17 cellular contexts compared by ENCODE assay signal in genomic region chr10:24249829-24250415, GRCh38. TPM values are rescaled to one million over a fixed set of nuclear protein-coding genes. Genes with fewer than 3 reads are reported as not detected.
DNase-seq lines count a peak whose midpoint lies in the region; ATAC-seq, FAIRE-seq and TF ChIP-seq lines count a peak whose summit lies in the region.
"Had no signal": no experiment of that assay in that cellular context is flagged by ENCODE, and none has a peak within 500 bp of the region (broad histone marks: within the 10 kb centered on the region; RNA-seq: fewer than 3 reads in every experiment).

No MANE protein-coding gene starts in this region.

- no peak overlapping the region for H3K23ac ChIP-seq in H1 (ENCODE audit: insufficient read length)

- no peaks in the 10 kb centered on the region for H3K79me1 ChIP-seq in H1 (ENCODE audit: low read depth, low read length)

- peaks cover 11% of the 10 kb centered on the region for H3F3A ChIP-seq in smooth muscle cell (ENCODE audit: low read depth)

- no peak overlapping the region for H3K18ac ChIP-seq in H1 (ENCODE audit: extremely low read depth, low read length)

- H4K91ac ChIP-seq in H1 (replicated peaks; ENCODE audit: insufficient read length, low read length) = no peak overlapping the region

- H3K4me2 ChIP-seq in H1 (ENCODE audit: insufficient read depth in 1 of 2, low read depth in 2 of 2, low read length in 2 of 2) (no peak overlapping the region; a peak in 1 of 4 replicates), smooth muscle cell (no peak overlapping the region)

- H3K23me2 ChIP-seq in H1 (ENCODE audit: low read depth, low read length) = no peaks in the 10 kb centered on the region

- TF ChIP-seq EP300 in H1 (IDR thresholded peaks at IDR 0.05; ENCODE audit: borderline replicate concordance in 1 of 2, low read depth in 2 of 2, low read length in 2 of 2) = no peak

- H2BK20ac ChIP-seq in H1 (ENCODE audit: low read length) = no peak overlapping the region

- H2BK15ac ChIP-seq in H1 (ENCODE audit: low read length) = no peak overlapping the region

- H3K79me2 ChIP-seq in H1 (ENCODE audit: control insufficient read depth in 1 of 2, insufficient read depth in 2 of 2, low read length in 2 of 2) (no peaks in the 10 kb centered on the region; a peak in 1 of 4 replicates), smooth muscle cell (ENCODE audit: low read depth) (no peaks in the 10 kb centered on the region)

- POLR2A ChIA-PET in RWPE1 (lab: Yijun Ruan, JAX; ENCODE audit: low non-redundant PET) (no interaction called here), H1 (lab: Charles Lee; ENCODE audit: partially characterized antibody) (no interaction called here)

- peak; percentile 66 for FAIRE-seq in H1 (lab: Jason Lieb, UNC)
- FAIRE-seq: G401.6, GM12892, H54 had no signal

- 87% methylated on average over 9 of the region's 9 CpGs; no CpG with 5 or more reads in 1 of the 2 experiments for whole genome bisulfite sequencing in H1 (ENCODE audit: extremely low coverage in 1 of 2, insufficient coverage in 1 of 2, insufficient read length in 1 of 2, insufficient replicate concordance in 2 of 2, low coverage in 1 of 2, low lambda C conversion rate in 2 of 2, missing lambda C conversion rate in 1 of 2), 2 experiments
- 67 to 79% methylated on average over 9 of the region's 9 CpGs for WGBS in lung, 2 donors
- 71% methylated on average over 9 of the region's 9 CpGs for WGBS in smooth muscle cell (ENCODE audit: low lambda C conversion rate)

- H3K9ac ChIP-seq in H1 (replicated peaks in 1 of 4; ENCODE audit: extremely low read depth in 1 of 4, low read depth in 3 of 4, low read length in 3 of 4) (no peak overlapping the region), smooth muscle cell (ENCODE audit: low read depth) (no peak overlapping the region)

- H2BK120ac ChIP-seq in H1 (replicated peaks; ENCODE audit: low read depth, low read length) = no peak overlapping the region

- peak; percentile 56 for ATAC-seq in lung (ENCODE audit: insufficient read depth, low FRiP score)
- no peak for ATAC-seq in HG02571 (IDR thresholded peaks at IDR 0.05; ENCODE audit: unreplicated experiment)
- no peak for ATAC-seq in HG03469 (IDR thresholded peaks at IDR 0.05; ENCODE audit: unreplicated experiment)
- no peak for ATAC-seq in HG03039 (IDR thresholded peaks at IDR 0.05; ENCODE audit: unreplicated experiment)
- ATAC-seq: sciatic nerve, T-cell had no signal

- H2BK12ac ChIP-seq in H1 (ENCODE audit: low read depth, low read length) = no peak overlapping the region

- H3K27me3 ChIP-seq in H1 (replicated peaks in 1 of 4; ENCODE audit: control insufficient read depth in 3 of 4, extremely low read depth in 1 of 4, insufficient read depth in 3 of 4, low read length in 3 of 4) = no peaks in the 10 kb centered on the region
- H3K27me3 ChIP-seq in lung (ENCODE audit: control insufficient read depth, insufficient read depth) = no peaks in the 10 kb centered on the region
- no peaks in the 10 kb centered on the region for H3K27me3 ChIP-seq in smooth muscle cell (ENCODE audit: low read depth)

- H3K14ac ChIP-seq in H1 (ENCODE audit: insufficient read length) = no peak overlapping the region

- no peak overlapping the region for H4K8ac ChIP-seq in H1 (ENCODE audit: extremely low read depth, insufficient read depth, low read length)

- H2BK5ac ChIP-seq in H1 (ENCODE audit: low read depth, low read length) = no peak overlapping the region

- no peak overlapping the region for H3K4me3 ChIP-seq in H1 (ENCODE audit: extremely low read depth in 1 of 4, insufficient read depth in 2 of 4, low read depth in 3 of 4, low read length in 4 of 4)
- no peak overlapping the region for H3K4me3 ChIP-seq in lung
- H3K4me3 ChIP-seq in smooth muscle cell = no peak overlapping the region

- DNase-seq in RWPE1 (ENCODE audit: low spot score) (peak; percentile 51), H1 (ENCODE audit: low read depth in 1 of 2, low spot score in 2 of 2) (no peak), lung (ENCODE audit: low spot score) (peak; percentile 35), smooth muscle cell (lab: John Stamatoyannopoulos, UW; ENCODE audit: unreplicated experiment) (no peak), activated gamma-delta T cell treated with Interleukin-2 at 50 U/mL for 16 hours (no peak)
- DNase-seq: activated B cell treated with CpG ODN at 0.5 μM for 24 hours; activated effector memory CD4-positive, alpha-beta T cell treated with Interleukin-2 at 50 U/mL for 16 hours; NCI-H146; NCI-H345; T-cell had no signal

- H3K27ac ChIP-seq in RWPE1 = peak overlapping the region; percentile 84
- 0 out of 2 replicates have a peak overlapping the region, but pooled peaks have one; percentile 3 for H3K27ac ChIP-seq in H1 (ENCODE audit: low read depth, low read length)
- H3K27ac ChIP-seq in lung (ENCODE audit: low read depth in 1 of 2, low read length in 1 of 2) = peak overlapping the region in 1 of 2 donors; percentile 60
- H3K27ac ChIP-seq in smooth muscle cell (ENCODE audit: low read depth) = peak overlapping the region; percentile 57

- CTCF ChIA-PET in RWPE1 (lab: Yijun Ruan, JAX) = no interaction called here
- CTCF ChIA-PET in H1 (lab: Charles Lee; ENCODE audit: partially characterized antibody) = interaction anchor here (0.8 to 1.1 kb wide), 2 partner anchors 69 to 144 kb away, joined by 3 read pairs; no protein-coding TSS in a partner anchor

- no peaks in the 10 kb centered on the region for H3K9me3 ChIP-seq in H1 (ENCODE audit: insufficient read depth in 2 of 2, low read depth in 1 of 2, low read length in 1 of 2)
- H3K9me3 ChIP-seq in lung (ENCODE audit: control insufficient read depth in 2 of 2, insufficient read depth in 1 of 2, low read length in 1 of 2) = no peaks in the 10 kb centered on the region
- H3K9me3 ChIP-seq in smooth muscle cell (replicated peaks; ENCODE audit: low read depth) = no peaks in the 10 kb centered on the region

- TF ChIP-seq RAD21 in H1 (IDR thresholded peaks at IDR 0.05 in 1 of 2, conservative IDR thresholded peaks at IDR 0.05 in 1 of 2; ENCODE audit: low read depth in 2 of 2, low read length in 2 of 2) = no peak

- TF ChIP-seq CTCF in RWPE1 (conservative IDR thresholded peaks at IDR 0.05; ENCODE audit: low read depth) (no peak), H1 (IDR thresholded peaks at IDR 0.05; ENCODE audit: control extremely low read depth in 1 of 3, insufficient read depth in 1 of 3, low read depth in 1 of 3, low read length in 3 of 3) (no peak), lung (IDR thresholded peaks at IDR 0.05; ENCODE audit: control extremely low read depth, extremely low read depth) (no peak), smooth muscle cell (IDR thresholded peaks at IDR 0.05; ENCODE audit: borderline replicate concordance, insufficient read depth, poor library complexity, severe bottlenecking) (no peak)

- no peak overlapping the region for H2AK5ac ChIP-seq in H1 (ENCODE audit: low read depth, low read length)

- H3K56ac ChIP-seq in H1 (replicated peaks; ENCODE audit: insufficient read length, low read depth, low read length) = no peak overlapping the region

- H3K4me1 ChIP-seq in H1 (replicated peaks in 1 of 4; ENCODE audit: control insufficient read depth in 3 of 4, insufficient read depth in 4 of 4, low read length in 3 of 4) (peaks cover 3 to 19% (median 9%) of the 10 kb centered on the region in 4 experiments; a peak in 5 of 7 replicates), lung (ENCODE audit: control insufficient read depth in 2 of 2, insufficient read depth in 2 of 2, low read length in 2 of 2) (peaks cover 6 to 9% of the 10 kb centered on the region in 2 donors), smooth muscle cell (ENCODE audit: low read depth) (peaks cover 6% of the 10 kb centered on the region)

- H2AFZ ChIP-seq in H1 (ENCODE audit: low read length) (no peak overlapping the region), smooth muscle cell (ENCODE audit: low read depth) (no peak overlapping the region)

- H3K36me3 ChIP-seq in H1 (ENCODE audit: control insufficient read depth in 2 of 4, insufficient read depth in 4 of 4, low read length in 3 of 4) (no peaks in the 10 kb centered on the region), lung (ENCODE audit: control insufficient read depth in 2 of 2, insufficient read depth in 2 of 2, low read length in 2 of 2) (no peaks in the 10 kb centered on the region), smooth muscle cell (ENCODE audit: low read depth) (no peaks in the 10 kb centered on the region)

- H3K4ac ChIP-seq in H1 (replicated peaks; ENCODE audit: insufficient read length, low read depth, low read length) = peak overlapping the region; percentile 73

- no peak for TF ChIP-seq POLR2A in H1 (IDR thresholded peaks at IDR 0.05; ENCODE audit: control extremely low read depth in 1 of 2, low read depth in 2 of 2, low read length in 2 of 2)

- H4K5ac ChIP-seq in H1 (ENCODE audit: insufficient read length, low read depth, low read length) = no peak overlapping the region

- H4K20me1 ChIP-seq in H1 (replicated peaks in 1 of 2; ENCODE audit: control insufficient read depth in 1 of 2, insufficient read depth in 2 of 2, low read length in 2 of 2) (no peaks in the 10 kb centered on the region), smooth muscle cell (ENCODE audit: low read depth) (no peaks in the 10 kb centered on the region)

TF ChIP-seq in H1, 55 proteins besides CTCF, POLR2A, EP300 and RAD21 (continues in another document):
- TF ChIP-seq E2F6 (IDR thresholded peaks at IDR 0.05) (no peak), POU5F1 (IDR thresholded peaks at IDR 0.05; ENCODE audit: low read depth, low read length) (no peak), SIRT6 (IDR thresholded peaks at IDR 0.05; ENCODE audit: low read length) (no peak), RBBP5 (IDR thresholded peaks at IDR 0.05; ENCODE audit: borderline replicate concordance, low read depth, low read length) (no peak), MAFK (IDR thresholded peaks at IDR 0.05; ENCODE audit: low read depth, low read length) (no peak), GABPA (IDR thresholded peaks at IDR 0.05; ENCODE audit: borderline replicate concordance, insufficient read depth, low read length) (no peak)

RNA-seq across cellular contexts. Expression of gene KIAA1217, which starts 41.0 kb away (rescaled TPM):
- total RNA-seq in H1 (2021; fragmentation: NEBNext Ultra II Directional; extraction: Animal tissue kit (Norgen Biotek cat#: 25700)) = 13.6 and 15.6 TPM in 2 replicates
- polyA plus RNA-seq in H1 (2011; rRNA removed) (3.7 and 4.5 TPM in 2 replicates), lung (10 to 100 TPM in 1 of 2 donors, 1 to 10 TPM in 1; 5.5 to 13.0 TPM), smooth muscle cell (43.3 and 69.4 TPM in 2 replicates)
- 2.7 TPM for polyA plus RNA-seq in H1 (2011; cell fraction: cytosol; rRNA removed)
- 10.3 TPM for polyA plus RNA-seq in H1 (2011; cell fraction: nucleus; rRNA removed)
- polyA plus RNA-seq in H1 (2012, experiment 1 of 2) = 9.4 to 11.3 TPM (median 10.3 TPM) in 4 replicates
- polyA plus RNA-seq in H1 (2012, experiment 2 of 2) = 0.55 TPM
- 9.1 TPM for polyA plus RNA-seq in H1 (2013, experiment 1 of 2)
- polyA plus RNA-seq in H1 (2013, experiment 2 of 2) = 9.0 TPM
- 10.3 and 12.9 TPM in 2 replicates for polyA minus RNA-seq in H1 (2011; rRNA and poly(A)+ RNA removed)
- 6.1 TPM for polyA minus RNA-seq in H1 (2011; cell fraction: cytosol; rRNA and poly(A)+ RNA removed)
- 26.3 TPM for polyA minus RNA-seq in H1 (2011; cell fraction: nucleus; rRNA and poly(A)+ RNA removed)
- total RNA-seq in lung (10 to 100 TPM; 35.1 to 58.6 TPM), smooth muscle cell (52.3 and 68.8 TPM in 2 replicates)

Comparison
In these comparisons a context has a peak if more than half of its experiments do, and no peak if none do; other contexts are left out.
1. DNase-seq: peak in RWPE1 (single experiment) and lung (single experiment); none in H1 (0 of 2), smooth muscle cell (single experiment) and activated gamma-delta T cell treated with Interleukin-2 at 50 U/mL for 16 hours (single experiment).